In genomic region chr14:89701079-89702043, GRCh38 we compare ENCODE assay signal across 8 cellular contexts.
A peak's percentile ranks its signal among the peaks of the same experiment; 100 is the strongest.
DNase-seq lines count a peak whose midpoint lies in the region; ATAC-seq and TF ChIP-seq lines count a peak whose summit lies in the region.

No MANE protein-coding gene starts in this region.

- TF ChIP-seq CTCF in AG10803 (conservative IDR thresholded peaks at IDR 0.05; ENCODE audit: low read length) (no peak; the same call in 1 of the 2 replicates), epithelial cell of proximal tubule (conservative IDR thresholded peaks at IDR 0.05; ENCODE audit: low read depth, low read length) (no peak)

- peak overlapping the region; percentile 69 for H3K4me3 ChIP-seq in AG10803 (ENCODE audit: low read length)
- peak overlapping the region; percentile 74 for H3K4me3 ChIP-seq in epithelial cell of proximal tubule (ENCODE audit: low read depth, low read length)

- ATAC-seq in GM19324 (IDR thresholded peaks at IDR 0.05; ENCODE audit: low FRiP score, unreplicated experiment) (peak; percentile 90), HG03520 (IDR thresholded peaks at IDR 0.05; ENCODE audit: unreplicated experiment) (peak; percentile 86)

- DNase-seq in AG10803 (ENCODE audit: low read depth) (peak; percentile 70), NOMO-1 (lab: John Stamatoyannopoulos, UW; ENCODE audit: unreplicated experiment in 2 of 2) (peak; percentile 60 to 80), activated T-cell treated with anti-CD3 and anti-CD28 coated beads for 1 hour (ENCODE audit: low read depth) (peak; percentile 78), epithelial cell of proximal tubule (ENCODE audit: low read depth) (no peak), mucosa of gallbladder (ENCODE audit: low spot score) (peak; percentile 87)
- peak; percentile 59 to 67 for DNase-seq in stimulated activated CD8-positive, alpha-beta memory T cell treated with anti-CD3 and anti-CD28 coated beads, Interleukin-4, amount 100 ng/mL, for 1 hour (ENCODE audit: low read depth in 2 of 2, low spot score in 1 of 2)
